6 cellular contexts compared by ENCODE assay signal in genomic region chr9:69151506-69151905, GRCh38.
"Had no signal": no experiment of that assay in that cellular context is flagged by ENCODE, and none has a peak within 500 bp of the region (broad histone marks: within the 10 kb centered on the region; RNA-seq: fewer than 3 reads in every experiment).

No MANE protein-coding gene starts in this region.

- H3K9me3 ChIP-seq: HAP-1 had no signal

- ATAC-seq: GM23338, HCT116, K562 had no signal

- DNase-seq: HFFc6, IMR-90 had no signal

- H3K4me2 ChIP-seq: GM23338 had no signal

- H3K27ac Mint-ChIP-seq: GM23338, HFFc6 had no signal

- H2AFZ ChIP-seq: GM23338 had no signal

- H3K4me3 Mint-ChIP-seq: GM23338, HFFc6 had no signal

- H3K9me3 Mint-ChIP-seq: GM23338, HFFc6 had no signal

- H3K4me3 ChIP-seq: GM23338, HAP-1, K562 had no signal
